ENCODE assay signal across 1 cellular context in the genomic region with DNA sequence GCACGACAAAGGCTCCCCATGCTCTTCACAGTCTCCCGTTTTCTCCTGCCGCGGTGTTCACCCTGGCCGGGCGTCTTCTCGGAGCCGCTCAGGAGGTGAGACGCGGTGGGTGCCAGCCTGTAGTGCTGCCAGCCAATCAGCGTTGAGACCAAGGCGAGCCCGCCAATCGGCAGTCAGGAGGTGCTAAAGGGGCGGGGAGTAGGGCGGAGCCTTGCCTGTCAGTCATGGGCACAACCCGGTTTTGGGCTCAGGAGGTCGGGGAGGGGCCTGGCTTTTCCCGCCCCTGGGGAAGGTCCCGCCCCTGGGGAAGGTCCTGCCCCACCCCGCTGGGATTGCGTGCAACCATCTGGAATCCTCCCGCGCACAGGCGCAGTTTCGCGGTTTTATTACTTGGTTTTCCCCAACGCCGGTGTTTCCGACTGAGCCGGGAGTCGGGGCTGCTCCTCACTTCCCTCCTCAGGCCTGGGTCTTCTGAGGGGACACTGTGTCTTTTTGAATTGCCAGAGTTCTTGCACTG.
A peak's percentile ranks its signal among the peaks of the same experiment; 100 is the strongest.
TF ChIP-seq lines count a peak whose summit lies in the region.

Gene PRDM7 (minus strand): TSS at position 92 of the 517 bp plus-strand sequence. CDS start 1,421 bp downstream, outside the sequence.

TF ChIP-seq in K562, 482 proteins besides CTCF, POLR2A, EP300 and RAD21 (continued from another document and continues in another):
- TF ChIP-seq, protein P1, sequence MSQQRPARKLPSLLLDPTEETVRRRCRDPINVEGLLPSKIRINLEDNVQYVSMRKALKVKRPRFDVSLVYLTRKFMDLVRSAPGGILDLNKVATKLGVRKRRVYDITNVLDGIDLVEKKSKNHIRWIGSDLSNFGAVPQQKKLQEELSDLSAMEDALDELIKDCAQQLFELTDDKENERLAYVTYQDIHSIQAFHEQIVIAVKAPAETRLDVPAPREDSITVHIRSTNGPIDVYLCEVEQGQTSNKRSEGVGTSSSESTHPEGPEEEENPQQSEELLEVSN (IDR thresholded peaks at IDR 0.05; ENCODE audit: borderline replicate concordance in 1 of 2, extremely low read depth in 1 of 2, insufficient read depth in 1 of 2, insufficient read length in 1 of 2, low read depth in 1 of 2, low read length in 1 of 2, poor library complexity in 1 of 2, severe bottlenecking in 1 of 2), result peak in 1 of 2 experiments; percentile 91
- TF ChIP-seq PURB (CRISPR knock-in tag; IDR thresholded peaks at IDR 0.05; ENCODE audit: low read depth), result no peak
- TF ChIP-seq KDM1A (IDR thresholded peaks at IDR 0.05), result no peak
- TF ChIP-seq E2F4 (CRISPR knock-in tag; IDR thresholded peaks at IDR 0.05; ENCODE audit: low read depth), result no peak
- TF ChIP-seq ZNF217 (CRISPR knock-in tag; IDR thresholded peaks at IDR 0.05), result no peak
- no peak for TF ChIP-seq NUFIP1 (IDR thresholded peaks at IDR 0.05; ENCODE audit: partially characterized antibody)
- no peak for TF ChIP-seq ZBTB40 (IDR thresholded peaks at IDR 0.05)
- no peak for TF ChIP-seq ZBTB40 (CRISPR knock-in tag; IDR thresholded peaks at IDR 0.05)
- no peak for TF ChIP-seq ZNF134 (CRISPR knock-in tag; conservative IDR thresholded peaks at IDR 0.05)
- TF ChIP-seq, protein P2, sequence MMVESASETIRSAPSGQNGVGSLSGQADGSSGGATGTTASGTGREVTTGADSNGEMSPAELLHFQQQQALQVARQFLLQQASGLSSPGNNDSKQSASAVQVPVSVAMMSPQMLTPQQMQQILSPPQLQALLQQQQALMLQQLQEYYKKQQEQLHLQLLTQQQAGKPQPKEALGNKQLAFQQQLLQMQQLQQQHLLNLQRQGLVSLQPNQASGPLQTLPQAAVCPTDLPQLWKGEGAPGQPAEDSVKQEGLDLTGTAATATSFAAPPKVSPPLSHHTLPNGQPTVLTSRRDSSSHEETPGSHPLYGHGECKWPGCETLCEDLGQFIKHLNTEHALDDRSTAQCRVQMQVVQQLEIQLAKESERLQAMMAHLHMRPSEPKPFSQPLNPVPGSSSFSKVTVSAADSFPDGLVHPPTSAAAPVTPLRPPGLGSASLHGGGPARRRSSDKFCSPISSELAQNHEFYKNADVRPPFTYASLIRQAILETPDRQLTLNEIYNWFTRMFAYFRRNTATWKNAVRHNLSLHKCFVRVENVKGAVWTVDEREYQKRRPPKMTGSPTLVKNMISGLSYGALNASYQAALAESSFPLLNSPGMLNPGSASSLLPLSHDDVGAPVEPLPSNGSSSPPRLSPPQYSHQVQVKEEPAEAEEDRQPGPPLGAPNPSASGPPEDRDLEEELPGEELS (CRISPR knock-in tag; IDR thresholded peaks at IDR 0.05; ENCODE audit: borderline replicate concordance), result no peak
- no peak for TF ChIP-seq SPI1 (IDR thresholded peaks at IDR 0.05; ENCODE audit: borderline replicate concordance, low read depth, low read length)
- TF ChIP-seq NR3C1 (CRISPR knock-in tag; IDR thresholded peaks at IDR 0.05), result no peak
- no peak for TF ChIP-seq WHSC1 (IDR thresholded peaks at IDR 0.05; ENCODE audit: low read length)
- no peak for TF ChIP-seq DNMT1 (IDR thresholded peaks at IDR 0.05)
- no peak for TF ChIP-seq HNRNPK (IDR thresholded peaks at IDR 0.05; ENCODE audit: low read depth, low read length, poor library complexity, severe bottlenecking)
- no peak for TF ChIP-seq ZNF785 (CRISPR knock-in tag; IDR thresholded peaks at IDR 0.05)
- no peak for TF ChIP-seq ARID4B (CRISPR knock-in tag; IDR thresholded peaks at IDR 0.05)
- TF ChIP-seq PBX2 (CRISPR knock-in tag; IDR thresholded peaks at IDR 0.05; ENCODE audit: low read depth), result peak; percentile 94
- peak; percentile 96 for TF ChIP-seq PBX2 (tag; conservative IDR thresholded peaks at IDR 0.05; ENCODE audit: low read depth)
- TF ChIP-seq, protein P3, sequence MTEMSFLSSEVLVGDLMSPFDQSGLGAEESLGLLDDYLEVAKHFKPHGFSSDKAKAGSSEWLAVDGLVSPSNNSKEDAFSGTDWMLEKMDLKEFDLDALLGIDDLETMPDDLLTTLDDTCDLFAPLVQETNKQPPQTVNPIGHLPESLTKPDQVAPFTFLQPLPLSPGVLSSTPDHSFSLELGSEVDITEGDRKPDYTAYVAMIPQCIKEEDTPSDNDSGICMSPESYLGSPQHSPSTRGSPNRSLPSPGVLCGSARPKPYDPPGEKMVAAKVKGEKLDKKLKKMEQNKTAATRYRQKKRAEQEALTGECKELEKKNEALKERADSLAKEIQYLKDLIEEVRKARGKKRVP (CRISPR knock-in tag; IDR thresholded peaks at IDR 0.05), result no peak
- no peak for TF ChIP-seq ZNF764 (CRISPR knock-in tag; IDR thresholded peaks at IDR 0.05; ENCODE audit: low read depth)
- no peak for TF ChIP-seq SIRT6 (IDR thresholded peaks at IDR 0.05; ENCODE audit: low read depth, low read length)
- TF ChIP-seq, protein P4, sequence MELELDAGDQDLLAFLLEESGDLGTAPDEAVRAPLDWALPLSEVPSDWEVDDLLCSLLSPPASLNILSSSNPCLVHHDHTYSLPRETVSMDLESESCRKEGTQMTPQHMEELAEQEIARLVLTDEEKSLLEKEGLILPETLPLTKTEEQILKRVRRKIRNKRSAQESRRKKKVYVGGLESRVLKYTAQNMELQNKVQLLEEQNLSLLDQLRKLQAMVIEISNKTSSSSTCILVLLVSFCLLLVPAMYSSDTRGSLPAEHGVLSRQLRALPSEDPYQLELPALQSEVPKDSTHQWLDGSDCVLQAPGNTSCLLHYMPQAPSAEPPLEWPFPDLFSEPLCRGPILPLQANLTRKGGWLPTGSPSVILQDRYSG (tag; conservative IDR thresholded peaks at IDR 0.05; ENCODE audit: low read depth), result no peak
- TF ChIP-seq, protein P5, sequence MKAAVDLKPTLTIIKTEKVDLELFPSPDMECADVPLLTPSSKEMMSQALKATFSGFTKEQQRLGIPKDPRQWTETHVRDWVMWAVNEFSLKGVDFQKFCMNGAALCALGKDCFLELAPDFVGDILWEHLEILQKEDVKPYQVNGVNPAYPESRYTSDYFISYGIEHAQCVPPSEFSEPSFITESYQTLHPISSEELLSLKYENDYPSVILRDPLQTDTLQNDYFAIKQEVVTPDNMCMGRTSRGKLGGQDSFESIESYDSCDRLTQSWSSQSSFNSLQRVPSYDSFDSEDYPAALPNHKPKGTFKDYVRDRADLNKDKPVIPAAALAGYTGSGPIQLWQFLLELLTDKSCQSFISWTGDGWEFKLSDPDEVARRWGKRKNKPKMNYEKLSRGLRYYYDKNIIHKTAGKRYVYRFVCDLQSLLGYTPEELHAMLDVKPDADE (conservative IDR thresholded peaks at IDR 0.05; ENCODE audit: control insufficient read depth, low read depth, low read length), result no peak
